ENCODE assay signal across 8 cellular contexts in the genomic region with DNA sequence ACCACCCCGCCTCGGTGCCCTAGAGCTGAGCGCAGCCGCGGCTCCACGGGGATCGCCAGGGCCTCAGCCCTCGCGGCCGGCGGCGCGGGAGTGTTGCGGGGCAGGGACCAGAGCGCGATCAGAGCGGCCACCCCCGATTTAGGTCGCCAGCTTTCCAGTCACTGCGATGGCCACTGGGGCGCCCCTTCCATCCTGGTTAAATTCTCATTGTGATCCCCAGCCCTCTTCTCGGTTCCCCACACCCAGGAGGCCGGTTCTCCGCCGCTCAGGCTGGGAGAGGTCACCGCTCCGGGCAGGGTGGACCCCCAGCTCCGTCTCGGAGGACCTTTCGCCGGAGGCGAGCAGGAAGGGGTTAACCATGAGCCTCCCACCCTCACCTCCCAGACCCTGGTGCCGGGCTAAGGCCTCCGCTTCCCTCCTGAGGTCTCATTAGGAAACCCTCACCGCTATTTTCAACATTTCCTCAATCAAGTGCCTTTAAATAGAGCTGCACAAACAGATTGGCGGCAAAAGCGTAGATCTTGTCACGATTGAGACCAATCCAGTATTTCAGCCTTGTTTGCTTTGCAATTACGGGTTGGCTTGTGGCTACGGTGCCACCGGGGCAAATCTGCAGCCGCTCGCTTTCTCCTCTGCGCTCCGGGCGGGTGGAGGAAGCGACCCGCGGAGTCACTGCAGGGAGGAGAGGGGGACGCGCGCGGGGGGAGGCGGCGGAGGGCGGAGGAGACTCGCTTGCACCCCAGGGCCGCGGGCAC. TPM values are rescaled to one million over a fixed set of nuclear protein-coding genes. Genes with fewer than 3 reads are reported as not detected.
A peak's percentile ranks its signal among the peaks of the same experiment; 100 is the strongest.
DNase-seq lines count a peak whose midpoint lies in the region; ATAC-seq and TF ChIP-seq lines count a peak whose summit lies in the region.

No MANE protein-coding gene starts in this region.

- H3K27me3 Mint-ChIP-seq in mesothelial cell of epicardium (ENCODE audit: low read depth): peaks cover 91% of the 10 kb centered on the region

- peak overlapping the region; percentile 66 for H3K4me3 ChIP-seq in NB4 (ENCODE audit: low read depth, low read length)
- H3K4me3 ChIP-seq in cardiac fibroblast (replicated peaks in 1 of 2; ENCODE audit: low read depth in 2 of 2, low read length in 2 of 2): peak overlapping the region; percentile 42 to 51

- H3K4me1 Mint-ChIP-seq in mesothelial cell of epicardium: peaks cover 26% of the 10 kb centered on the region

- ATAC-seq in HG03520 (IDR thresholded peaks at IDR 0.05; ENCODE audit: unreplicated experiment) (no peak), HG03571 (IDR thresholded peaks at IDR 0.05; ENCODE audit: unreplicated experiment) (no peak)

- H3K4me3 Mint-ChIP-seq in mesothelial cell of epicardium: peak overlapping the region; percentile 77

- peaks cover 8% of the 10 kb centered on the region for H3K36me3 Mint-ChIP-seq in mesothelial cell of epicardium

- TF ChIP-seq CTCF in NB4 (IDR thresholded peaks at IDR 0.05; ENCODE audit: low read depth, low read length) (no peak), cardiac fibroblast (IDR thresholded peaks at IDR 0.05; ENCODE audit: low read depth, low read length) (no peak), mesothelial cell of epicardium (IDR thresholded peaks at IDR 0.05; ENCODE audit: unreplicated experiment) (no peak)

- H3K27ac Mint-ChIP-seq in mesothelial cell of epicardium: no peak overlapping the region

- no peaks in the 10 kb centered on the region for H3K9me3 Mint-ChIP-seq in mesothelial cell of epicardium

- peak; percentile 31 for DNase-seq in DMS53 treated with DMSO at 0.1 percent for 48 hours (lab: John Stamatoyannopoulos, UW; ENCODE audit: unreplicated experiment)
- peak; percentile 94 for DNase-seq in NB4 (ENCODE audit: low read depth)
- DNase-seq in cardiac fibroblast (ENCODE audit: low read depth in 2 of 2): peak in 1 of 2 donors; percentile 35
- peak; percentile 33 to 53 for DNase-seq in mesothelial cell of epicardium (ENCODE audit: low spot score in 2 of 2, unreplicated experiment in 2 of 2)
- DNase-seq in cerebellar nuclear complex (lab: John Stamatoyannopoulos, UW): no peak
- no peak for DNase-seq in NCI-H1930 (lab: John Stamatoyannopoulos, UW)

- TF ChIP-seq POLR2A in NB4 (IDR thresholded peaks at IDR 0.05; ENCODE audit: extremely low read depth, insufficient read length): no peak

RNA-seq across cellular contexts. Expression of gene HAND2, which starts 8.3 kb away (rescaled TPM):
- total RNA-seq in mesothelial cell of epicardium: 32.8 to 34.3 TPM (median 33.3 TPM) in 3 replicates

Comparison
In these comparisons a context has a peak if more than half of its experiments do, and no peak if none do; other contexts are left out.
1. DNase-seq: peak in DMS53 treated with DMSO at 0.1 percent for 48 hours (single experiment), NB4 (single experiment) and mesothelial cell of epicardium (2 of 2); none in cerebellar nuclear complex (0 of 2) and NCI-H1930 (0 of 2).